Comparison of ENCODE assay signal across 8 cellular contexts in the genomic region with DNA sequence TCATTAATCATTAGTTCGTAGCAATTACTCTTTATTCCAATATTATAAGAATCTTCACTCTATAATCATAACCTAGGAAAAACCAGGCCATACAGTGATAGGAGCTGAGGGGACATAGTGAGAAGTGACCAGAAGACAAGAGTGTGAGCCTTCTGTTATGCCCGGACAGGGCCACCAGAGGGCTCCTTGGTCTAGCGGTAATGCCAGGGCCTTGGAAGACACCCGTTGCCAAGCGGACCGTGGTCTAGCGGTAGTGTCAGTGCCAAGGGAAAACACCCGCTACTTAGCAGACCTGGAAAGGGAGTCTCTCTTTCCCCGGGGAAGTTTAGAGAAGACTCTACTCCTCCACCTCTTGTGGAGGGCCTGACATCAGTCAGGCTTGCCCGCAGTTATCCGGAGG.
A peak's percentile ranks its signal among the peaks of the same experiment; 100 is the strongest.
DNase-seq lines count a peak whose midpoint lies in the region; ATAC-seq, FAIRE-seq and TF ChIP-seq lines count a peak whose summit lies in the region.
"Not testable (repeated sequence)": the region's sequence is repeated elsewhere in the genome, so short reads cannot be mapped to it uniquely, and the experiment has no call there.

No MANE protein-coding gene starts in this region.

- POLR2A ChIA-PET in K562 (lab: Yijun Ruan, JAX) = not testable (repeated sequence)

- H3K9ac ChIP-seq in SU-DHL-6 (ENCODE audit: low read length); K562 (ENCODE audit: insufficient read depth in 1 of 2, low read depth in 2 of 2, low read length in 2 of 2): not testable (repeated sequence)

- not testable (repeated sequence) for FAIRE-seq in K562 (lab: Jason Lieb, UNC)

- not testable (repeated sequence) for ATAC-seq in K562; lower lobe of right lung; thoracic aorta (ENCODE audit: insufficient number of reproducible peaks, low FRiP score, low read depth)

- H3K4me1 Mint-ChIP-seq in Calu3 (ENCODE audit: low read depth, unreplicated experiment) = not testable (repeated sequence)

- DNase-seq in Calu3 (peak; percentile 44), H4 (ENCODE audit: low spot score) (peak; percentile 36), NCI-H226 (peak; percentile 95), K562 (ENCODE audit: extremely low read depth in 1 of 4, low spot score in 3 of 4) (peak in 1 of 4 experiments; percentile 26), fibroblast of pulmonary artery (ENCODE audit: low read depth) (peak; percentile 77)
- not testable (repeated sequence) for DNase-seq in lower lobe of right lung; thoracic aorta (ENCODE audit: low spot score)

- peaks cover 13% of the 10 kb centered on the region for H3K27me3 Mint-ChIP-seq in Calu3 (ENCODE audit: unreplicated experiment)

- H3K36me3 Mint-ChIP-seq in Calu3 (ENCODE audit: insufficient read depth, unreplicated experiment) = not testable (repeated sequence)

- not testable (repeated sequence) for H3K9me2 ChIP-seq in SU-DHL-6 (replicated peaks; ENCODE audit: insufficient read depth, low read length)

- not testable (repeated sequence) for H3K9me3 Mint-ChIP-seq in Calu3 (ENCODE audit: low read depth, unreplicated experiment)

- H3K4me2 ChIP-seq in SU-DHL-6 (ENCODE audit: low read depth, low read length, poor library complexity, severe bottlenecking); K562 (ENCODE audit: insufficient read depth, low read length): not testable (repeated sequence)

- not testable (repeated sequence) for H3K27me3 ChIP-seq in SU-DHL-6 (ENCODE audit: low read length); K562 (ENCODE audit: control insufficient read depth in 2 of 2, insufficient read depth in 2 of 2, low read length in 2 of 2); lower lobe of right lung (ENCODE audit: low read depth); thoracic aorta (replicated peaks; ENCODE audit: insufficient read depth)

- not testable (repeated sequence) for H3K27ac ChIP-seq in SU-DHL-6 (ENCODE audit: low read depth, low read length); K562 (ENCODE audit: extremely low read depth, low read depth, low read length); lower lobe of right lung
- H3K27ac ChIP-seq in thoracic aorta = peak overlapping the region in 1 of 2 donors; percentile 49

- H3K4me3 Mint-ChIP-seq in Calu3 (ENCODE audit: low read depth, unreplicated experiment) = not testable (repeated sequence)

- intact Hi-C loops in Calu3 (cut with micrococcal nuclease; ENCODE audit: unreplicated experiment); lower lobe of right lung (cut with DNase I): not testable (repeated sequence)
- intact Hi-C loops in K562 (cut with micrococcal nuclease) = loop anchor here (1.0 kb wide), 1 partner anchor 38 kb away; no protein-coding TSS in a partner anchor

- TF ChIP-seq POLR2A in K562 (conservative IDR thresholded peaks at IDR 0.05) = not testable (repeated sequence)

- not testable (repeated sequence) for H3K79me2 ChIP-seq in SU-DHL-6 (ENCODE audit: insufficient read depth, low read length); K562 (ENCODE audit: control insufficient read depth, insufficient read depth, low read length)

- not testable (repeated sequence) for H4K20me1 ChIP-seq in SU-DHL-6 (ENCODE audit: low read depth, low read length); K562 (replicated peaks; ENCODE audit: control insufficient read depth, insufficient read depth, low read length)

- not testable (repeated sequence) for TF ChIP-seq CTCF in Calu3 (IDR thresholded peaks at IDR 0.05; ENCODE audit: unreplicated experiment)
- TF ChIP-seq CTCF in SU-DHL-6 (IDR thresholded peaks at IDR 0.05; ENCODE audit: insufficient read depth, low read length, poor library complexity, severe bottlenecking) (peak; percentile 18), K562 (IDR thresholded peaks at IDR 0.05 in 2 of 3, conservative IDR thresholded peaks at IDR 0.05 in 1 of 3; ENCODE audit: insufficient read depth in 2 of 3, low read depth in 1 of 3, low read length in 3 of 3) (peak; percentile 44 to 53 (median 51); a peak in 5 of 6 replicates), fibroblast of pulmonary artery (IDR thresholded peaks at IDR 0.05; ENCODE audit: low read length, missing control alignments) (peak; percentile 46), lower lobe of right lung (IDR thresholded peaks at IDR 0.05) (peak; percentile 43), thoracic aorta (IDR thresholded peaks at IDR 0.05) (peak; percentile 37)

- not testable (repeated sequence) for H3K4me3 ChIP-seq in SU-DHL-6 (ENCODE audit: insufficient read depth, low read length, poor library complexity, severe bottlenecking); K562; fibroblast of pulmonary artery (replicated peaks; ENCODE audit: low read depth, low read length); lower lobe of right lung; thoracic aorta

- not testable (repeated sequence) for H2AFZ ChIP-seq in SU-DHL-6 (ENCODE audit: low read depth, low read length, severe bottlenecking)
- H2AFZ ChIP-seq in K562 (ENCODE audit: low read depth, low read length) = peak overlapping the region; percentile 55; the same call in 1 of the 2 replicates

- TF ChIP-seq RAD21 in K562 (CRISPR knock-in tag; conservative IDR thresholded peaks at IDR 0.05 in 1 of 2, IDR thresholded peaks at IDR 0.05 in 1 of 2) = peak; percentile 62 to 81

- in situ Hi-C loops in K562 (cut with MboI) = loop anchor here (10.0 kb wide), 1 partner anchor 211 kb away; a partner anchor contains a TSS

- H3K9me3 ChIP-seq in SU-DHL-6 (ENCODE audit: insufficient read depth, low read length); K562 (replicated peaks; ENCODE audit: control insufficient read depth, insufficient read depth, low read depth, low read length); lower lobe of right lung; thoracic aorta: not testable (repeated sequence)

- H3F3A ChIP-seq in SU-DHL-6 (ENCODE audit: insufficient read depth) = not testable (repeated sequence)

- H3K4me1 ChIP-seq in K562 (replicated peaks in 1 of 2; ENCODE audit: control insufficient read depth in 2 of 2, insufficient read depth in 2 of 2, low read length in 2 of 2) (peaks cover 0 to 24% of the 10 kb centered on the region in 2 experiments; a peak in 4 of 5 replicates), thoracic aorta (ENCODE audit: control insufficient read depth in 1 of 2, low read depth in 2 of 2) (peaks cover 15 to 56% of the 10 kb centered on the region in 2 donors)
- not testable (repeated sequence) for H3K4me1 ChIP-seq in lower lobe of right lung

- not testable (repeated sequence) for TF ChIP-seq EP300 in K562 (IDR thresholded peaks at IDR 0.05; ENCODE audit: low read length)

- not testable (repeated sequence) for H3K9me1 ChIP-seq in K562 (ENCODE audit: control insufficient read depth, insufficient read depth, low read length)

- not testable (repeated sequence) for H3K36me3 ChIP-seq in SU-DHL-6 (ENCODE audit: low read length); K562 (ENCODE audit: control insufficient read depth, insufficient read depth, low read length); lower lobe of right lung; thoracic aorta

- not testable (repeated sequence) for BruUV-seq in Calu3 (replicated peaks; lab: Mats Ljungman, UMichigan); K562 (replicated peaks; lab: Mats Ljungman, UMichigan)

- CTCF ChIA-PET in Calu3 (lab: Charles Lee) = not testable (repeated sequence)
- CTCF ChIA-PET in K562 (lab: Yijun Ruan, JAX; ENCODE audit: low intra/inter-chr PET ratio) = interaction anchor here (1.2 kb wide), 1 partner anchor 38 kb away, joined by 4 read pairs; no protein-coding TSS in a partner anchor

- not testable (repeated sequence) for H3K27ac Mint-ChIP-seq in Calu3 (ENCODE audit: unreplicated experiment)

- 4% methylated on average over 7 of the region's 11 CpGs for WGBS in K562 (ENCODE audit: insufficient coverage, low coverage, missing lambda C conversion rate)

TF ChIP-seq in K562, 482 proteins besides CTCF, POLR2A, EP300 and RAD21:
- TF ChIP-seq, protein P1, sequence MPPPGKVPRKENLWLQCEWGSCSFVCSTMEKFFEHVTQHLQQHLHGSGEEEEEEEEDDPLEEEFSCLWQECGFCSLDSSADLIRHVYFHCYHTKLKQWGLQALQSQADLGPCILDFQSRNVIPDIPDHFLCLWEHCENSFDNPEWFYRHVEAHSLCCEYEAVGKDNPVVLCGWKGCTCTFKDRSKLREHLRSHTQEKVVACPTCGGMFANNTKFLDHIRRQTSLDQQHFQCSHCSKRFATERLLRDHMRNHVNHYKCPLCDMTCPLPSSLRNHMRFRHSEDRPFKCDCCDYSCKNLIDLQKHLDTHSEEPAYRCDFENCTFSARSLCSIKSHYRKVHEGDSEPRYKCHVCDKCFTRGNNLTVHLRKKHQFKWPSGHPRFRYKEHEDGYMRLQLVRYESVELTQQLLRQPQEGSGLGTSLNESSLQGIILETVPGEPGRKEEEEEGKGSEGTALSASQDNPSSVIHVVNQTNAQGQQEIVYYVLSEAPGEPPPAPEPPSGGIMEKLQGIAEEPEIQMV (tag; conservative IDR thresholded peaks at IDR 0.05; ENCODE audit: low read depth) = peak; percentile 74
- TF ChIP-seq SMC3 (conservative IDR thresholded peaks at IDR 0.05; ENCODE audit: insufficient read depth, low read depth, low read length) = 0 out of 2 replicates have a peak, but pooled peaks have one; percentile 34
- TF ChIP-seq, protein P2, sequence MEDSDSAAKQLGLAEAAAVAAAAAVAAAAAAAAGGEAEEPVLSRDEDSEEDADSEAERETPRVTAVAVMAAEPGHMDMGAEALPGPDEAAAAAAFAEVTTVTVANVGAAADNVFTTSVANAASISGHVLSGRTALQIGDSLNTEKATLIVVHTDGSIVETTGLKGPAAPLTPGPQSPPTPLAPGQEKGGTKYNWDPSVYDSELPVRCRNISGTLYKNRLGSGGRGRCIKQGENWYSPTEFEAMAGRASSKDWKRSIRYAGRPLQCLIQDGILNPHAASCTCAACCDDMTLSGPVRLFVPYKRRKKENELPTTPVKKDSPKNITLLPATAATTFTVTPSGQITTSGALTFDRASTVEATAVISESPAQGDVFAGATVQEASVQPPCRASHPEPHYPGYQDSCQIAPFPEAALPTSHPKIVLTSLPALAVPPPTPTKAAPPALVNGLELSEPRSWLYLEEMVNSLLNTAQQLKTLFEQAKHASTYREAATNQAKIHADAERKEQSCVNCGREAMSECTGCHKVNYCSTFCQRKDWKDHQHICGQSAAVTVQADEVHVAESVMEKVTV (CRISPR knock-in tag; IDR thresholded peaks at IDR 0.05) = peak; percentile 49
